ENCODE assay signal across 12 cellular contexts in the genomic region with DNA sequence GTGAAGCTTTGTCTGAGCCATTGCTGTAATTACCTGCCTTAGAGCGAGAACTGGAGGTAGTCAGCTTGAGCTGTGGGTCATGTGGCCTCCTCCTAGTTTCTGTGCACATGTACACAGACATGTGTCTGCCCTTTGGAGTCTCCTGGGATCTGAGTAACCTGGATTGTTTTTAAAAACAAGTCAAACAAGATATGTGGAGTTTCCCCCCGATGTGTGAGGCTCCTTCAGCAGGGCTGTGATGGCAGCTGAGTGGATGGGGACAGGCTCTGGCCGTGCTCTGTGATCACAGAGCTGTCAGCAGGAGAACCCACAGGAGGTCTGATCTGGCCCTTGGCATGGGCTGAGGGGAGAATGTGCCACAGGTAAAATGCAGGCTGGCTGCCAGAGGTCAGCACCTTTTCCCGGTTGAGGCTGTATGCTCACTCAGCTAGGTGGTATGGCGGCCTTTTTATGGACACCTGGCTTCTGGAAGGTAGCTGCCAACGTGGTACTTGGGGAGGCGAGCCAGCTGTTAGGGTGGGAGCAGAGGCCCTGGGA. TPM values are rescaled to one million over a fixed set of nuclear protein-coding genes. Genes with fewer than 3 reads are reported as not detected.
DNase-seq lines count a peak whose midpoint lies in the region; ATAC-seq and TF ChIP-seq lines count a peak whose summit lies in the region.
"Had no signal": no experiment of that assay in that cellular context is flagged by ENCODE, and none has a peak within 500 bp of the region (broad histone marks: within the 10 kb centered on the region; RNA-seq: fewer than 3 reads in every experiment).

No MANE protein-coding gene starts in this region.

- peaks cover 0 to 4% (median 0%) of the 10 kb centered on the region in 11 donors for H3K9me3 ChIP-seq in heart right ventricle

- peak overlapping the region; percentile 26 for H3K27ac Mint-ChIP-seq in T-helper 2 cell treated with Interferon-gamma antibody and Interleukin-4, amounts not matched to agents 5 μg/mL and 100 μg/mL, for 36 hours
- H3K27ac Mint-ChIP-seq in progenitor cell of endocrine pancreas = peak overlapping the region; percentile 90

- H3K4me3 Mint-ChIP-seq in T-helper 2 cell treated with Interferon-gamma antibody and Interleukin-4, amounts not matched to agents 5 μg/mL and 100 μg/mL, for 36 hours = no peak overlapping the region
- H3K4me3 Mint-ChIP-seq in progenitor cell of endocrine pancreas (ENCODE audit: low read depth) = no peak overlapping the region

- peak overlapping the region; percentile 49 for H3K27ac ChIP-seq in cingulate gyrus (ENCODE audit: low read depth, low read length)
- no peak overlapping the region for H3K27ac ChIP-seq in heart right ventricle
- H3K27ac ChIP-seq: brain microvascular endothelial cell had no signal

- no peak for ATAC-seq in GM19452 (IDR thresholded peaks at IDR 0.05; ENCODE audit: unreplicated experiment)
- ATAC-seq in GM18502 (IDR thresholded peaks at IDR 0.05; ENCODE audit: poor library complexity, unreplicated experiment) = no peak
- ATAC-seq in heart right ventricle = no peak

- no peaks in the 10 kb centered on the region for H3K27me3 Mint-ChIP-seq in T-helper 2 cell treated with Interferon-gamma antibody and Interleukin-4, amounts not matched to agents 5 μg/mL and 100 μg/mL, for 36 hours (ENCODE audit: low read depth)
- H3K27me3 Mint-ChIP-seq in progenitor cell of endocrine pancreas = no peaks in the 10 kb centered on the region

- H3K4me1 ChIP-seq in heart right ventricle = peaks cover 0 to 14% (median 3%) of the 10 kb centered on the region in 9 donors

- no peaks in the 10 kb centered on the region for H3K27me3 ChIP-seq in heart right ventricle
- H3K27me3 ChIP-seq: brain microvascular endothelial cell had no signal

- H3K9me3 Mint-ChIP-seq in T-helper 2 cell treated with Interferon-gamma antibody and Interleukin-4, amounts not matched to agents 5 μg/mL and 100 μg/mL, for 36 hours = peaks cover 3% of the 10 kb centered on the region
- peaks cover 4% of the 10 kb centered on the region for H3K9me3 Mint-ChIP-seq in progenitor cell of endocrine pancreas (ENCODE audit: low read depth)

- peaks cover 57% of the 10 kb centered on the region for H3K36me3 Mint-ChIP-seq in T-helper 2 cell treated with Interferon-gamma antibody and Interleukin-4, amounts not matched to agents 5 μg/mL and 100 μg/mL, for 36 hours (ENCODE audit: low read depth)
- H3K36me3 Mint-ChIP-seq in progenitor cell of endocrine pancreas (ENCODE audit: insufficient read depth) = peaks cover 32% of the 10 kb centered on the region

- WGBS in heart right ventricle, 2 donors = 81 to 88% methylated on average over 7 of the region's 7 CpGs

- DNase-seq in T-helper 2 cell treated with Interferon-gamma antibody and Interleukin-4, amounts not matched to agents 5 μg/mL and 100 μg/mL, for 36 hours (ENCODE audit: low spot score) = no peak
- DNase-seq in T-helper 2 cell (no peak), NCI-H2196 treated with DMSO at 0.1 percent for 48 hours (lab: John Stamatoyannopoulos, UW; ENCODE audit: unreplicated experiment) (peak; percentile 37), progenitor cell of endocrine pancreas (ENCODE audit: low spot score, unreplicated experiment) (no peak), heart right ventricle (no peak)
- DNase-seq: activated CD4-positive, alpha-beta T cell treated with anti-CD3 and anti-CD28 coated beads for 1 hour; brain microvascular endothelial cell; foreskin fibroblast; mammary epithelial cell had no signal

- no peak overlapping the region for H3K4me3 ChIP-seq in heart right ventricle

- no peak for TF ChIP-seq CTCF in progenitor cell of endocrine pancreas (IDR thresholded peaks at IDR 0.05; ENCODE audit: unreplicated experiment)
- no peak for TF ChIP-seq CTCF in heart right ventricle (IDR thresholded peaks at IDR 0.05)

- H3K4me1 Mint-ChIP-seq in T-helper 2 cell treated with Interferon-gamma antibody and Interleukin-4, amounts not matched to agents 5 μg/mL and 100 μg/mL, for 36 hours (ENCODE audit: low read depth) = peaks cover 22% of the 10 kb centered on the region
- peaks cover 14% of the 10 kb centered on the region for H3K4me1 Mint-ChIP-seq in progenitor cell of endocrine pancreas (ENCODE audit: low read depth)

- peaks cover 0 to 99% (median 62%) of the 10 kb centered on the region in 9 donors for H3K36me3 ChIP-seq in heart right ventricle

- intact Hi-C loops in heart right ventricle (cut with DNase I) = loop anchor here in 1 of 10 donors (5.0 kb wide), 1 partner anchor 48 kb away; no protein-coding TSS in a partner anchor

RNA-seq across cellular contexts. Expression of gene NOP14, which starts 38.4 kb away (rescaled TPM):
- total RNA-seq in progenitor cell of endocrine pancreas (31.5 and 33.4 TPM in 2 replicates), heart right ventricle (10 to 100 TPM; 12.4 to 24.0 (median 17.3) TPM)
- 10 to 100 TPM; 12.5 to 19.1 TPM for polyA plus RNA-seq in heart right ventricle

RNA-seq across cellular contexts. Expression of gene GRK4, which starts 38.5 kb away (rescaled TPM):
- total RNA-seq in progenitor cell of endocrine pancreas (14.9 and 16.2 TPM in 2 replicates), heart right ventricle (10 to 100 TPM in 6 of 10 donors, 1 to 10 TPM in 4; 6.2 to 13.4 (median 10.3) TPM)
- 10 to 100 TPM in 1 of 2 donors, 1 to 10 TPM in 1; 4.7 to 24.5 TPM for polyA plus RNA-seq in heart right ventricle
